In genomic region chr3:58173670-58174472, GRCh38 we compare ENCODE assay signal across 8 cellular contexts. TPM values are rescaled to one million over a fixed set of nuclear protein-coding genes. Genes with fewer than 3 reads are reported as not detected.
DNase-seq lines count a peak whose midpoint lies in the region; ATAC-seq and TF ChIP-seq lines count a peak whose summit lies in the region.

No MANE protein-coding gene starts in this region.

- no peak for TF ChIP-seq POLR2A in testis (IDR thresholded peaks at IDR 0.05)

- H3K9me3 ChIP-seq in right atrium auricular region = no peaks in the 10 kb centered on the region
- H3K9me3 ChIP-seq in testis = no peaks in the 10 kb centered on the region

- H3K27ac ChIP-seq in right atrium auricular region = no peak overlapping the region
- no peak overlapping the region for H3K27ac ChIP-seq in testis

- H3K36me3 ChIP-seq in right atrium auricular region (peaks cover 16% of the 10 kb centered on the region), kidney epithelial cell (ENCODE audit: control insufficient read depth, insufficient read depth, low read length) (peaks cover 3% of the 10 kb centered on the region), testis (ENCODE audit: low read depth, missing control alignments) (no peaks in the 10 kb centered on the region)

- no peak overlapping the region for H3K4me3 ChIP-seq in right atrium auricular region
- H3K4me3 ChIP-seq in kidney epithelial cell (ENCODE audit: low read depth, low read length) = no peak overlapping the region
- H3K4me3 ChIP-seq in testis = no peak overlapping the region

- TF ChIP-seq CTCF in right atrium auricular region (IDR thresholded peaks at IDR 0.05) (peak in 1 of 2 donors; percentile 62), kidney epithelial cell (IDR thresholded peaks at IDR 0.05; ENCODE audit: insufficient read depth, low read length, poor library complexity, severe bottlenecking) (peak; percentile 56), testis (IDR thresholded peaks at IDR 0.05) (peak in 2 of 3 experiments; percentile 29 to 31)

- DNase-seq in Right ventricle myocardium inferior (ENCODE audit: missing footprints) = no peak
- DNase-seq in right atrium auricular region (ENCODE audit: low spot score) = no peak
- DNase-seq in NCI-H2081 treated with DMSO at 0.1 percent for 48 hours (lab: John Stamatoyannopoulos, UW) = peak; percentile 27
- peak; percentile 35 for DNase-seq in activated naive CD4-positive, alpha-beta T cell treated with anti-CD3 and anti-CD28 coated beads, Interleukin-2, amount 50 U/mL, for 16 hours
- no peak for DNase-seq in kidney epithelial cell (ENCODE audit: low read depth)
- peak; percentile 81 for DNase-seq in testis

- H3K4me1 ChIP-seq in right atrium auricular region (peaks cover 0 to 35% of the 10 kb centered on the region in 2 donors), testis (peaks cover 36% of the 10 kb centered on the region)

- H3K27me3 ChIP-seq in right atrium auricular region = no peaks in the 10 kb centered on the region
- no peaks in the 10 kb centered on the region for H3K27me3 ChIP-seq in kidney epithelial cell (ENCODE audit: control insufficient read depth, insufficient read depth, low read length)
- H3K27me3 ChIP-seq in testis = no peaks in the 10 kb centered on the region

- intact Hi-C loops in Right ventricle myocardium inferior (cut with DNase I) = no loop called here
- intact Hi-C loops in testis (cut with DNase I; ENCODE audit: low total_unique reads) = no loop called here

- 69 to 79% methylated on average over 10 to 12 of the region's 12 CpGs for WGBS in testis, 2 donors

- ATAC-seq in Right ventricle myocardium inferior (peak; percentile 34), HG02981 (IDR thresholded peaks at IDR 0.05; ENCODE audit: unreplicated experiment) (no peak), GM18861 (IDR thresholded peaks at IDR 0.05; ENCODE audit: unreplicated experiment) (no peak)

RNA-seq across cellular contexts. Expression of gene DNASE1L3, which starts 36.9 kb away (rescaled TPM):
- total RNA-seq in Right ventricle myocardium inferior (2.1 TPM), right atrium auricular region (10 to 100 TPM in 1 of 2 donors, 1 to 10 TPM in 1; 1.5 to 11.5 TPM), kidney epithelial cell (not detected in 2 replicates), testis (1 to 10 TPM; 1.2 to 3.8 TPM)
- 8.2 TPM for polyA plus RNA-seq in testis (ENCODE audit: insufficient read depth, low read depth, low replicate concordance)

Comparison
In these comparisons a context has a peak if more than half of its experiments do, and no peak if none do; other contexts are left out.
1. DNase-seq: peak in NCI-H2081 treated with DMSO at 0.1 percent for 48 hours (single experiment), activated naive CD4-positive, alpha-beta T cell treated with anti-CD3 and anti-CD28 coated beads, Interleukin-2, amount 50 U/mL, for 16 hours (single experiment) and testis (single experiment); none in Right ventricle myocardium inferior (single experiment), right atrium auricular region (single experiment) and kidney epithelial cell (single experiment).